8 cellular contexts compared by ENCODE assay signal in the genomic region with DNA sequence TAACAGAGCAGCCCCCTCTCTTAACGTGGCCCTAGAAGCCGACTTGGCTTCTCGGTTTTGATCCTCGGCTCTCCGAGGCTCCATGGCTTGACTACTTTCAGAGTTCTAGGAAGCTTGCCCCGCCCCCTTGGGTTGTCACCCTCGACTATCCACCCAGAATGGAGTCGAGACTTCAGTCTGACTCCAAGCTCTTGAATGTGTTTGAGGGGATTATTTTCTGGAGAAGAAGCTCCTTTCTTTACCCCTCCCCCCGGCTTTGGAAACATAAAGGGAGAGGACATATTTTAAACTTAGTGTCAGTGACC.
DNase-seq lines count a peak whose midpoint lies in the region; ATAC-seq and TF ChIP-seq lines count a peak whose summit lies in the region.

No MANE protein-coding gene starts in this region.

- DNase-seq in AML-193 (lab: John Stamatoyannopoulos, UW) (peak; percentile 17 to 55), astrocyte of the cerebellum (ENCODE audit: low read depth) (peak; percentile 20), iPS-NIHi11 (ENCODE audit: low spot score) (peak; percentile 76)
- DNase-seq in stimulated activated CD4-positive, alpha-beta T cell treated with anti-CD3 and anti-CD28 coated beads, Interleukin-1b, Interleukin-23, amount 100 ng/mL, for 24 hours (ENCODE audit: low read depth in 4 of 4, low spot score in 1 of 4) = peak; percentile 31 to 66 (median 33)

- peak overlapping the region; percentile 98 for H3K4me3 ChIP-seq in astrocyte of the cerebellum (ENCODE audit: low read depth, low read length)

- TF ChIP-seq CTCF in astrocyte of the cerebellum (IDR thresholded peaks at IDR 0.05; ENCODE audit: low read depth, low read length, missing control alignments) = no peak

- ATAC-seq in GM19035 (IDR thresholded peaks at IDR 0.05; ENCODE audit: unreplicated experiment) = peak; percentile 37
- peak; percentile 29 for ATAC-seq in HG03196 (IDR thresholded peaks at IDR 0.05; ENCODE audit: unreplicated experiment)
- ATAC-seq in SK-N-SH treated with all-trans-retinoic acid at 6 μM for 48 hours = peak; percentile 79
- ATAC-seq in HG03469 (IDR thresholded peaks at IDR 0.05; ENCODE audit: unreplicated experiment) = no peak

- in situ Hi-C loops in astrocyte of the cerebellum (cut with HindIII; ENCODE audit: low sequenced_read_pairs) = no loop called here

TF ChIP-seq in SK-N-SH treated with all-trans-retinoic acid at 6 μM for 48 hours, 23 proteins besides CTCF, POLR2A, EP300 and RAD21:
- no peak for TF ChIP-seq ZNF70 (CRISPR knock-in tag; IDR thresholded peaks at IDR 0.05)
- no peak for TF ChIP-seq RARB (CRISPR knock-in tag; IDR thresholded peaks at IDR 0.05)

Comparison
In these comparisons a context has a peak if more than half of its experiments do, and no peak if none do; other contexts are left out.
1. DNase-seq: peak in every context shown above with its lines; median percentile 76 in iPS-NIHi11; 36 in AML-193; 33 in stimulated activated CD4-positive, alpha-beta T cell treated with anti-CD3 and anti-CD28 coated beads, Interleukin-1b, Interleukin-23, amount 100 ng/mL, for 24 hours; 20 in astrocyte of the cerebellum.